26 cellular contexts compared by ENCODE assay signal in the genomic region with DNA sequence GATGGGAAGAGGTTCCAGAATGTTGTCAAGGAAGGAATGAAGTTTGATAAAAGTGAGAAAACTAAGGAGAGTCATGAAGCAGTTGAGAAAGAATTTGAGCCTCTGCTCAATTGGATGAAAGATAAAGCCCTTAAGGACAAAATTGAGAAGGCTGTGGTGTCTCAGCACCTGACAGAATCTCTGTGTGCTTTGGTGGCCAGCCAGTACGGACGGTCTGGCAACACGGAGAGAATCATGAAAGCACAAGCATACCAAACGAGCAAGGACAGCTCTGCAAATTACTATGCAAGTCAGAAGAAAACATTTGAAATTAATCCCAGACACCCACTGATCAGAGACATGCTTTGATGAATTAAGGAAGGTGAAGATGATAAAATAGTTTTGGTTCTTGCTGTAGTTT.
"Had no signal": no experiment of that assay in that cellular context is flagged by ENCODE, and none has a peak within 500 bp of the region (broad histone marks: within the 10 kb centered on the region; RNA-seq: fewer than 3 reads in every experiment).

No MANE protein-coding gene starts in this region.

- H2AFZ ChIP-seq: parathyroid adenoma had no signal

- H3K79me2 ChIP-seq: parathyroid adenoma had no signal

- H3K27me3 ChIP-seq: right atrium auricular region, stomach, tibial artery, upper lobe of right lung had no signal

- FAIRE-seq: keratinocyte, urothelium cell line had no signal

- ATAC-seq: left cardiac atrium; left lobe of liver; lower lobe of right lung; naive thymus-derived CD8-positive, alpha-beta T cell; sciatic nerve; stimulated activated naive B cell treated with anti-CD40 and anti-IgM and Interleukin-4, amounts not matched to agents 10 μg/mL and 1 μg/mL and 100 μg/mL, for 72 hours; stimulated activated naive CD8-positive, alpha-beta T cell treated with anti-CD3 and anti-CD28 coated beads, Interleukin-15, Interleukin-2, amounts not matched to agents 100 U/mL and 50 U/mL, for 24 hours; upper lobe of right lung had no signal

- H3K9ac ChIP-seq: parathyroid adenoma had no signal

- H3K27ac ChIP-seq: lower lobe of right lung, parathyroid adenoma, right atrium auricular region, skin epidermis, stomach, thoracic aorta, tibial artery, upper lobe of right lung had no signal

- H3K4me1 ChIP-seq: lower lobe of right lung, parathyroid adenoma, right atrium auricular region, stomach, tibial artery, upper lobe of right lung had no signal

- H3K4me3 ChIP-seq: lower lobe of right lung, right atrium auricular region, skin epidermis, stomach, thoracic aorta, tibial artery, upper lobe of right lung had no signal

- H3K36me3 ChIP-seq: lower lobe of right lung, right atrium auricular region, stomach, thoracic aorta, tibial artery, upper lobe of right lung had no signal

- DNase-seq: hippocampal formation; kidney glomerular epithelial cell; left cardiac atrium; lower lobe of right lung; mammary epithelial cell; mesenchymal stem cell; nucleus accumbens; stimulated activated CD4-positive, alpha-beta T cell treated with anti-CD3 and anti-CD28 coated beads, Interleukin-12 subunit alpha, Interleukin-12 subunit beta, amount 100 ng/mL, for 4 hours; stimulated activated CD4-positive, alpha-beta T cell treated with anti-CD3 and anti-CD28 coated beads, Interleukin-15, amount 100 ng/mL, for 24 hours; stimulated activated CD4-positive, alpha-beta T cell treated with anti-CD3 and anti-CD28 coated beads, Interleukin-2, amount 100 ng/mL, for 24 hours; stimulated activated CD4-positive, alpha-beta T cell treated with anti-CD3 and anti-CD28 coated beads, Interleukin-4, amount 100 ng/mL, for 1 hour; stimulated activated naive B cell treated with anti-CD40 and anti-IgM and Interleukin-4, amounts not matched to agents 10 μg/mL and 1 μg/mL and 100 μg/mL, for 72 hours; stimulated activated naive CD8-positive, alpha-beta T cell treated with anti-CD3 and anti-CD28 coated beads, Interleukin-15, Interleukin-2, amounts not matched to agents 100 U/mL and 50 U/mL, for 24 hours; stomach; tibial artery; trophoblast cell; upper lobe of right lung had no signal

- H3K9me3 ChIP-seq: lower lobe of right lung, right atrium auricular region, thoracic aorta, tibial artery, upper lobe of right lung had no signal
